ENCODE assay signal across 16 cellular contexts in the genomic region with DNA sequence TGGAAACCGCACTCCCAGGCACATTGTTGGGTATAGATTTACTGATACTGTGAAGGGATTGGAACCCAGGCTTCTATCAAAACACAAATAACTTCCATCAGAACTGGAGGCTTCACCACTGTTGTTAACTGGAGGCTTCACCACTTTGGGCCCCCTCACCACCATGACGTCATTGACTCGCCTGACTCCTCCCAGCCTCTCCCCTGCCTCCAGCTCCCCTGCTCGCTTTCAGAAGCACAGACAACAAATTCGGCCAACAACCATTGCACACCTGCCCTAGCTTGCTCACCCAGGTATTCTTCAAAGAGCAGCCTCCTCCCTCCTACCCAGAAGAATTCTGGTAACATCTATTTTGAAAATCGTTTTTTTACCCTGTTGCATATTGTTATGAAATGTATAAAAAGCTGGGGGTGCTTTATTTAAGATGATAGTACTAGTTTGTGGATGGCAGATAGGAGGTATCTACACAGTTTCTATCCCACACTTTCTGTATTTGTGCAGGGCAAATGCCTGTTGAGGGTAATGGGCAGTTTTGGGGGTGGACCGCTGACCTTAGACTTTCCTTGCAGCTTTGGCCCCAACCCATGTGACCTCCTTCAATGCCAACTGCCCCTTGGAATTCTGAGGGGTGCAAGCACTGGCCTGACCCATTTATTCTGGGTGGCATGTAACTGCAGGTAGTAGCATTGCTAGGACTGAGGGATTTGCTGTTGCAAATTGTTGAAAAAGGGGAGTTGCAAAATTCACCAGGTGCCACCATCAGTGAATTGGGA. TPM values are rescaled to one million over a fixed set of nuclear protein-coding genes. Genes with fewer than 3 reads are reported as not detected.
DNase-seq lines count a peak whose midpoint lies in the region; ATAC-seq, FAIRE-seq and TF ChIP-seq lines count a peak whose summit lies in the region.
"Had no signal": no experiment of that assay in that cellular context is flagged by ENCODE, and none has a peak within 500 bp of the region (broad histone marks: within the 10 kb centered on the region; RNA-seq: fewer than 3 reads in every experiment).

No MANE protein-coding gene starts in this region.

- H3K4me1 Mint-ChIP-seq in activated T-helper 17 cell treated with anti-CD3 and anti-CD28 coated beads, Interleukin-2, amount 50 U/mL, for 72 hours, result peaks cover 12% of the 10 kb centered on the region
- H3K4me1 Mint-ChIP-seq: GM23338 had no signal

- no peak for ATAC-seq in activated T-helper 17 cell treated with anti-CD3 and anti-CD28 coated beads, Interleukin-2, amount 50 U/mL, for 72 hours (replicated peaks)
- ATAC-seq in GM21515 (IDR thresholded peaks at IDR 0.05; ENCODE audit: unreplicated experiment), result no peak
- ATAC-seq in GM18909 (IDR thresholded peaks at IDR 0.05; ENCODE audit: poor library complexity, unreplicated experiment), result no peak
- ATAC-seq: GM12878, GM23338 had no signal

- WGBS in esophagus squamous epithelium, 2 donors, result 51 to 57% methylated on average over 7 of the region's 7 CpGs

- H3K4me1 ChIP-seq in esophagus squamous epithelium, result peaks cover 3 to 56% (median 15%) of the 10 kb centered on the region in 3 donors
- H3K4me1 ChIP-seq: BE2C had no signal

- intact Hi-C loops in esophagus squamous epithelium (cut with DNase I), result no loop called here

- H3K4me3 ChIP-seq in bronchial epithelial cell (ENCODE audit: low read depth, low read length) (no peak overlapping the region), esophagus squamous epithelium (no peak overlapping the region), skin epidermis (peak overlapping the region in 1 of 7 experiments; percentile 3)
- H3K4me3 ChIP-seq: GM12878, GM23338 had no signal

- H3K27ac Mint-ChIP-seq in activated T-helper 17 cell treated with anti-CD3 and anti-CD28 coated beads, Interleukin-2, amount 50 U/mL, for 72 hours, result peak overlapping the region; percentile 43
- H3K27ac Mint-ChIP-seq: GM23338 had no signal

- peaks cover 58% of the 10 kb centered on the region for H3K36me3 Mint-ChIP-seq in activated T-helper 17 cell treated with anti-CD3 and anti-CD28 coated beads, Interleukin-2, amount 50 U/mL, for 72 hours (ENCODE audit: low read depth)

- H3K9me3 ChIP-seq in esophagus squamous epithelium, result no peaks in the 10 kb centered on the region
- H3K9me3 ChIP-seq: BE2C had no signal

- H3K36me3 ChIP-seq in bronchial epithelial cell (ENCODE audit: control insufficient read depth, insufficient read depth, low read length) (no peaks in the 10 kb centered on the region), esophagus squamous epithelium (peaks cover 0 to 73% (median 3%) of the 10 kb centered on the region in 3 donors)
- H3K36me3 ChIP-seq: BE2C had no signal

- H3K27ac ChIP-seq in esophagus squamous epithelium, result peak overlapping the region; percentile 61 to 85 (median 73)
- H3K27ac ChIP-seq in skin epidermis, result peak overlapping the region in 11 of 21 experiments; percentile 31 to 81 (median 72)
- H3K27ac ChIP-seq: C4-2B had no signal

- H3K27me3 ChIP-seq in bronchial epithelial cell (ENCODE audit: control insufficient read depth, insufficient read depth, low read length) (no peaks in the 10 kb centered on the region), esophagus squamous epithelium (no peaks in the 10 kb centered on the region)
- H3K27me3 ChIP-seq: BE2C had no signal

- DNase-seq in bronchial epithelial cell (ENCODE audit: low read depth) (peak; percentile 21), esophagus squamous epithelium (lab: John Stamatoyannopoulos, UW) (no peak), medulla oblongata (ENCODE audit: extremely low spot score) (no peak)
- DNase-seq: BE2C; CD4-positive, alpha-beta memory T cell; DMS79; H7 had no signal

- FAIRE-seq in bronchial epithelial cell (lab: Jason Lieb, UNC), result no peak
- FAIRE-seq: A204.1, GM12878, GM18507 had no signal

- no peaks in the 10 kb centered on the region for H3K27me3 Mint-ChIP-seq in activated T-helper 17 cell treated with anti-CD3 and anti-CD28 coated beads, Interleukin-2, amount 50 U/mL, for 72 hours
- H3K27me3 Mint-ChIP-seq: CD4-positive, alpha-beta memory T cell had no signal

- TF ChIP-seq CTCF in bronchial epithelial cell (IDR thresholded peaks at IDR 0.05; ENCODE audit: insufficient read depth, low read length, severe bottlenecking) (no peak), esophagus squamous epithelium (IDR thresholded peaks at IDR 0.05) (no peak)

- no peaks in the 10 kb centered on the region for H3K9me3 Mint-ChIP-seq in activated T-helper 17 cell treated with anti-CD3 and anti-CD28 coated beads, Interleukin-2, amount 50 U/mL, for 72 hours
- H3K9me3 Mint-ChIP-seq: CD4-positive, alpha-beta memory T cell; GM23338 had no signal

- peak overlapping the region; percentile 34 for H3K4me3 Mint-ChIP-seq in activated T-helper 17 cell treated with anti-CD3 and anti-CD28 coated beads, Interleukin-2, amount 50 U/mL, for 72 hours
- H3K4me3 Mint-ChIP-seq: CD4-positive, alpha-beta memory T cell; GM23338 had no signal

- no peak for TF ChIP-seq POLR2A in esophagus squamous epithelium (IDR thresholded peaks at IDR 0.05)

RNA-seq across cellular contexts. Expression of a gene that starts 54.1 kb away (rescaled TPM):
- 10 to 100 TPM; 21.7 to 46.3 TPM for total RNA-seq in activated T-helper 17 cell treated with anti-CD3 and anti-CD28 coated beads, Interleukin-2, amount 50 U/mL, for 72 hours
- 0.26 and 0.51 TPM in 2 replicates for total RNA-seq in bronchial epithelial cell
- total RNA-seq in esophagus squamous epithelium, result 10 to 100 TPM in 3 of 4 donors, 1 to 10 TPM in 1; 7.7 to 55.1 (median 22.8) TPM
